ENCODE assay signal across 1 cellular context in the genomic region with DNA sequence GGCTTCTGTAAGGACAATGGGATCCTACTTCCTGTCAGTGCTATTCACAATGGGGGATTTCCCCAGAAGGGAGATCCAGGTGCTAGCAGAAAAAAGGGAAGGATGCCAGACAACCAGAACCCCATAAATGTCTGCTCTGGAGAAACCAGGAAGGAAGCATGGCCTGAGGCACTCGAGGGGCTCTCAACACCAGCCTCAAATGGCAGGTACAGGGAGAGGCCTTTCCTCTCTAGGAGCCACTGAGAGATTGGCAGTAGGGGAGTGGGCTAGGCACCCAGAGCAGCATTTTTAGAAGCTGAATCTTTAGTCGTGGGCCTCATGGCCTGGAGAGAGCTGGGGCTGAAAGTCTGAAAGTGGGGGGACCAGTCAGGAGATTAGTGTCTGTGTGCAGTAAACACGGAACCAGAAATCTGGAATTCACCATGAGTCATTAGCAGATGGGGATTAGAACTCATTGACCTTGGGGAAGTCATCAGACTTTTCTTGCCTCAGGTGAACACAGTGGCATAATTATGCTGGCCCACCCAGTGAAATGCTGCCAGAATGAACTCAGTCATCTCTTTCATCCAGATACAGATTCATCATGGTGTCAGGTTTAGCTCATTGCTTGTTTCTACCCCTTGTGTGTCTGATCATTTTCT.
TF ChIP-seq lines count a peak whose summit lies in the region.

No MANE protein-coding gene starts in this region.

TF ChIP-seq in GM12878, 131 proteins besides CTCF, POLR2A, EP300 and RAD21 (continued from another document):
- TF ChIP-seq SREBF2 (IDR thresholded peaks at IDR 0.05; ENCODE audit: low read length), result no peak
- TF ChIP-seq NRF1 (conservative IDR thresholded peaks at IDR 0.05; ENCODE audit: low read depth, low read length), result no peak
- TF ChIP-seq SMC3 (IDR thresholded peaks at IDR 0.05; ENCODE audit: borderline replicate concordance, low read length), result no peak
- TF ChIP-seq SIX5 (IDR thresholded peaks at IDR 0.05; ENCODE audit: low read depth, low read length, severe bottlenecking), result no peak
- TF ChIP-seq, protein P1, sequence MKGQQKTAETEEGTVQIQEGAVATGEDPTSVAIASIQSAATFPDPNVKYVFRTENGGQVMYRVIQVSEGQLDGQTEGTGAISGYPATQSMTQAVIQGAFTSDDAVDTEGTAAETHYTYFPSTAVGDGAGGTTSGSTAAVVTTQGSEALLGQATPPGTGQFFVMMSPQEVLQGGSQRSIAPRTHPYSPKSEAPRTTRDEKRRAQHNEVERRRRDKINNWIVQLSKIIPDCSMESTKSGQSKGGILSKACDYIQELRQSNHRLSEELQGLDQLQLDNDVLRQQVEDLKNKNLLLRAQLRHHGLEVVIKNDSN (IDR thresholded peaks at IDR 0.05; ENCODE audit: borderline replicate concordance, extremely low read length, insufficient read depth, low read depth, low read length), result no peak
- TF ChIP-seq, protein P2, sequence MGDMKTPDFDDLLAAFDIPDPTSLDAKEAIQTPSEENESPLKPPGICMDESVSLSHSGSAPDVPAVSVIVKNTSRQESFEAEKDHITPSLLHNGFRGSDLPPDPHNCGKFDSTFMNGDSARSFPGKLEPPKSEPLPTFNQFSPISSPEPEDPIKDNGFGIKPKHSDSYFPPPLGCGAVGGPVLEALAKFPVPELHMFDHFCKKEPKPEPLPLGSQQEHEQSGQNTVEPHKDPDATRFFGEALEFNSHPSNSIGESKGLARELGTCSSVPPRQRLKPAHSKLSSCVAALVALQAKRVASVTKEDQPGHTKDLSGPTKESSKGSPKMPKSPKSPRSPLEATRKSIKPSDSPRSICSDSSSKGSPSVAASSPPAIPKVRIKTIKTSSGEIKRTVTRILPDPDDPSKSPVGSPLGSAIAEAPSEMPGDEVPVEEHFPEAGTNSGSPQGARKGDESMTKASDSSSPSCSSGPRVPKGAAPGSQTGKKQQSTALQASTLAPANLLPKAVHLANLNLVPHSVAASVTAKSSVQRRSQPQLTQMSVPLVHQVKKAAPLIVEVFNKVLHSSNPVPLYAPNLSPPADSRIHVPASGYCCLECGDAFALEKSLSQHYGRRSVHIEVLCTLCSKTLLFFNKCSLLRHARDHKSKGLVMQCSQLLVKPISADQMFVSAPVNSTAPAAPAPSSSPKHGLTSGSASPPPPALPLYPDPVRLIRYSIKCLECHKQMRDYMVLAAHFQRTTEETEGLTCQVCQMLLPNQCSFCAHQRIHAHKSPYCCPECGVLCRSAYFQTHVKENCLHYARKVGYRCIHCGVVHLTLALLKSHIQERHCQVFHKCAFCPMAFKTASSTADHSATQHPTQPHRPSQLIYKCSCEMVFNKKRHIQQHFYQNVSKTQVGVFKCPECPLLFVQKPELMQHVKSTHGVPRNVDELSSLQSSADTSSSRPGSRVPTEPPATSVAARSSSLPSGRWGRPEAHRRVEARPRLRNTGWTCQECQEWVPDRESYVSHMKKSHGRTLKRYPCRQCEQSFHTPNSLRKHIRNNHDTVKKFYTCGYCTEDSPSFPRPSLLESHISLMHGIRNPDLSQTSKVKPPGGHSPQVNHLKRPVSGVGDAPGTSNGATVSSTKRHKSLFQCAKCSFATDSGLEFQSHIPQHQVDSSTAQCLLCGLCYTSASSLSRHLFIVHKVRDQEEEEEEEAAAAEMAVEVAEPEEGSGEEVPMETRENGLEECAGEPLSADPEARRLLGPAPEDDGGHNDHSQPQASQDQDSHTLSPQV (IDR thresholded peaks at IDR 0.05), result no peak
- TF ChIP-seq RAD51 (IDR thresholded peaks at IDR 0.05), result no peak
- TF ChIP-seq, protein P3, sequence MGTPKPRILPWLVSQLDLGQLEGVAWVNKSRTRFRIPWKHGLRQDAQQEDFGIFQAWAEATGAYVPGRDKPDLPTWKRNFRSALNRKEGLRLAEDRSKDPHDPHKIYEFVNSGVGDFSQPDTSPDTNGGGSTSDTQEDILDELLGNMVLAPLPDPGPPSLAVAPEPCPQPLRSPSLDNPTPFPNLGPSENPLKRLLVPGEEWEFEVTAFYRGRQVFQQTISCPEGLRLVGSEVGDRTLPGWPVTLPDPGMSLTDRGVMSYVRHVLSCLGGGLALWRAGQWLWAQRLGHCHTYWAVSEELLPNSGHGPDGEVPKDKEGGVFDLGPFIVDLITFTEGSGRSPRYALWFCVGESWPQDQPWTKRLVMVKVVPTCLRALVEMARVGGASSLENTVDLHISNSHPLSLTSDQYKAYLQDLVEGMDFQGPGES (IDR thresholded peaks at IDR 0.05), result no peak
- no peak for TF ChIP-seq MYC (IDR thresholded peaks at IDR 0.05; ENCODE audit: insufficient read depth, insufficient read length, insufficient replicate concordance, low read length, severe bottlenecking)
- TF ChIP-seq MTA2 (IDR thresholded peaks at IDR 0.05; ENCODE audit: low read depth), result no peak; the same call in 1 of the 2 replicates
- TF ChIP-seq EGR1 (IDR thresholded peaks at IDR 0.05; ENCODE audit: borderline replicate concordance in 1 of 2, low read depth in 2 of 2, low read length in 2 of 2), result no peak
- TF ChIP-seq BMI1 (IDR thresholded peaks at IDR 0.05; ENCODE audit: borderline replicate concordance), result no peak
- TF ChIP-seq, protein P4, sequence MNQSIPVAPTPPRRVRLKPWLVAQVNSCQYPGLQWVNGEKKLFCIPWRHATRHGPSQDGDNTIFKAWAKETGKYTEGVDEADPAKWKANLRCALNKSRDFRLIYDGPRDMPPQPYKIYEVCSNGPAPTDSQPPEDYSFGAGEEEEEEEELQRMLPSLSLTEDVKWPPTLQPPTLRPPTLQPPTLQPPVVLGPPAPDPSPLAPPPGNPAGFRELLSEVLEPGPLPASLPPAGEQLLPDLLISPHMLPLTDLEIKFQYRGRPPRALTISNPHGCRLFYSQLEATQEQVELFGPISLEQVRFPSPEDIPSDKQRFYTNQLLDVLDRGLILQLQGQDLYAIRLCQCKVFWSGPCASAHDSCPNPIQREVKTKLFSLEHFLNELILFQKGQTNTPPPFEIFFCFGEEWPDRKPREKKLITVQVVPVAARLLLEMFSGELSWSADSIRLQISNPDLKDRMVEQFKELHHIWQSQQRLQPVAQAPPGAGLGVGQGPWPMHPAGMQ (IDR thresholded peaks at IDR 0.05; ENCODE audit: borderline replicate concordance), result no peak
- TF ChIP-seq FOS (IDR thresholded peaks at IDR 0.05; ENCODE audit: borderline replicate concordance, extremely low read depth, insufficient read length), result no peak
- no peak for TF ChIP-seq SREBF1 (IDR thresholded peaks at IDR 0.05; ENCODE audit: low read length)
